Comparison of ENCODE assay signal across 7 cellular contexts in the genomic region with DNA sequence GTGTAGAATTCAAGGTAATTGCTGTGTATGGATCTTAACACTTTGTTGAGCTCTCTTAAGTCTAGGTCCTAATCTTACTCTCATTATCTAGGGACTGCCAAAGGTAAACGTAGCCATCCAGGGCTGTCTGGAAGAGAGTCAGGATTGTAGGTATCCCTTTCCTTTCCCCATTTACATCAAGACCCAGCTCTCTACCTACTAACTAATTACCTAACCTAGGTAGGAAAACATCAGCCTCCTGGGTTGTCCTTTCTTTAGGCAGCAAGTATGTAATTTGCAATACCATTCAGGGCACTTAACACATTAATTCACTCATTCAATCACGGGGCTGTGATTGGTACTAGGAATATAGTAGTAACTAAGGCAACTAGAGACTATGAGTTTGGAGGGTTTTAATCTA.
"Had no signal": no experiment of that assay in that cellular context is flagged by ENCODE, and none has a peak within 500 bp of the region (broad histone marks: within the 10 kb centered on the region; RNA-seq: fewer than 3 reads in every experiment).

No MANE protein-coding gene starts in this region.

- H3K27ac Mint-ChIP-seq: H9 had no signal

- DNase-seq: GOT3, H9, HCEC 1CT, IMR-90 had no signal

- FAIRE-seq: H54, HTR-8/SVneo, K562 had no signal

- H3K4me3 Mint-ChIP-seq: H9 had no signal

- ATAC-seq: K562 had no signal

- H3K4me3 ChIP-seq: K562 had no signal

- H3K9me3 Mint-ChIP-seq: H9 had no signal
